In the genomic region with DNA sequence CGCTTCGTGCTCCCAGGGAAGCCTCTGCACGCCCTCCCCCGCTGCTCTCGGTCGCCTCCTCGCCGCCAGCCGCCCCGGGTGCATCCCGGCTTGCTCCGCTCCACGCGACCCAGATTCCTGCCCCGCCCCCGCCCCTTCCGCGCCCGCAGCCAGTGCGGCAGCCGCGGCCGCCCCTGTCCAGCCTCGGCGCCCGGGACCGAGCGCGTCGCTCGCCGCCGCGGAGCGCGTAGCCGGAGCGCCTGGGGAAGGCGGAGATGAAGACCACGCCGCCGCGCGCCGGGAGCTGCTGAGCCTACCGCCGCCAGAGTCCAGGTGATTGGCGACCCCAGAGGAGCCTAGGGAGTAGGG, we compare ENCODE assay signal across 8 cellular contexts. TPM values are rescaled to one million over a fixed set of nuclear protein-coding genes. Genes with fewer than 3 reads are reported as not detected.
A peak's percentile ranks its signal among the peaks of the same experiment; 100 is the strongest.
DNase-seq lines count a peak whose midpoint lies in the region; ATAC-seq and TF ChIP-seq lines count a peak whose summit lies in the region.

A gene (plus strand): TSS at position 50 of the 348 bp plus-strand sequence. CDS start 27,043 bp downstream, outside the sequence.

- peaks cover 70% of the 10 kb centered on the region for H3K27me3 ChIP-seq in NT2/D1 (ENCODE audit: insufficient read depth, insufficient read length)
- H3K27me3 ChIP-seq in right cardiac atrium (ENCODE audit: control insufficient read depth, insufficient read depth): no peaks in the 10 kb centered on the region

- no peaks in the 10 kb centered on the region for H3K9me3 Mint-ChIP-seq in HFFc6

- peak within 1 kb of the TSS; percentile 86 for H3K4me3 Mint-ChIP-seq in HFFc6

- ATAC-seq in right cardiac atrium: peak; percentile 92 to 95

- no peak within 1 kb of the TSS for H3K27ac Mint-ChIP-seq in HFFc6

- H3K4me1 ChIP-seq in NT2/D1 (ENCODE audit: insufficient read depth, insufficient read length) (peaks cover 6% of the 10 kb centered on the region), right cardiac atrium (ENCODE audit: control insufficient read depth, insufficient read depth, low read length) (no peaks in the 10 kb centered on the region)

- no peaks in the 10 kb centered on the region for H3K36me3 Mint-ChIP-seq in HFFc6 (ENCODE audit: low read depth)

- H3K27ac ChIP-seq in right cardiac atrium (ENCODE audit: low read length): no peak within 1 kb of the TSS

- DNase-seq in NCI-H748 (lab: John Stamatoyannopoulos, UW; ENCODE audit: unreplicated experiment) (peak; percentile 35), NCI-H748 treated with DMSO at 0.1 percent for 48 hours (lab: John Stamatoyannopoulos, UW) (no peak), HFFc6 (peak; percentile 18), NT2/D1 (ENCODE audit: low read depth, low spot score) (no peak), amygdala (lab: John Stamatoyannopoulos, UW) (peak in 39 of 56 donors; percentile 17 to 75 (median 47)), right cardiac atrium (peak; percentile 61 to 89 (median 87)), posterior vena cava (ENCODE audit: low spot score) (peak; percentile 85), NOMO-1 (lab: John Stamatoyannopoulos, UW; ENCODE audit: unreplicated experiment in 2 of 2) (no peak)

- H3K36me3 ChIP-seq in NT2/D1 (ENCODE audit: insufficient read depth, insufficient read length, low read length): no peaks in the 10 kb centered on the region

- peaks cover 27% of the 10 kb centered on the region for H3K27me3 Mint-ChIP-seq in HFFc6 (ENCODE audit: insufficient read depth)

- under 1% methylated on average over 48 of the region's 48 CpGs for WGBS in right cardiac atrium

- no peaks in the 10 kb centered on the region for H3K9me3 ChIP-seq in NT2/D1 (ENCODE audit: insufficient read depth, low read length)
- no peaks in the 10 kb centered on the region for H3K9me3 ChIP-seq in right cardiac atrium (ENCODE audit: control insufficient read depth, low read length)

- intact Hi-C loops in right cardiac atrium (cut with DNase I): no loop called here
- intact Hi-C loops in posterior vena cava (cut with DNase I): no loop called here

- H3K4me3 ChIP-seq in NT2/D1 (ENCODE audit: insufficient read length, low read depth) (peak within 1 kb of the TSS; percentile 75), right cardiac atrium (ENCODE audit: low read length) (peak within 1 kb of the TSS; percentile 50)

- peak within 1 kb of the TSS; percentile 72 for H3K9ac ChIP-seq in NT2/D1 (ENCODE audit: insufficient read length, low read depth)

- peaks cover 40% of the 10 kb centered on the region for H3K4me1 Mint-ChIP-seq in HFFc6 (ENCODE audit: low read depth)

- TF ChIP-seq CTCF in HFFc6 (IDR thresholded peaks at IDR 0.05): no peak; the same call in 1 of the 2 replicates

RNA-seq across cellular contexts. Expression of the gene that starts here (rescaled TPM):
- total RNA-seq in HFFc6 (2021; fragmentation: NEBNext Ultra II Directional; extraction: Animal tissue kit (Norgen Biotek cat#: 25700)): under 1 TPM; 0.19 to 0.30 (median 0.24) TPM
- total RNA-seq in right cardiac atrium (10 to 100 TPM in 3 of 4 donors, 1 to 10 TPM in 1; 7.9 to 12.6 (median 10.9) TPM), posterior vena cava (1 to 10 TPM; 1.6 to 3.3 TPM)
- polyA plus RNA-seq in right cardiac atrium: 5.7 TPM

Comparison
In these comparisons a context has a peak if more than half of its experiments do, and no peak if none do; other contexts are left out.
1. DNase-seq: peak in NCI-H748 (single experiment), amygdala (39 of 56), right cardiac atrium (3 of 3) and posterior vena cava (single experiment); none in NCI-H748 treated with DMSO at 0.1 percent for 48 hours (single experiment), NT2/D1 (single experiment) and NOMO-1 (0 of 2).
2. Peak in DNase-seq in HFFc6; RNA of the gene not detected or under 1 TPM.